In the genomic region with DNA sequence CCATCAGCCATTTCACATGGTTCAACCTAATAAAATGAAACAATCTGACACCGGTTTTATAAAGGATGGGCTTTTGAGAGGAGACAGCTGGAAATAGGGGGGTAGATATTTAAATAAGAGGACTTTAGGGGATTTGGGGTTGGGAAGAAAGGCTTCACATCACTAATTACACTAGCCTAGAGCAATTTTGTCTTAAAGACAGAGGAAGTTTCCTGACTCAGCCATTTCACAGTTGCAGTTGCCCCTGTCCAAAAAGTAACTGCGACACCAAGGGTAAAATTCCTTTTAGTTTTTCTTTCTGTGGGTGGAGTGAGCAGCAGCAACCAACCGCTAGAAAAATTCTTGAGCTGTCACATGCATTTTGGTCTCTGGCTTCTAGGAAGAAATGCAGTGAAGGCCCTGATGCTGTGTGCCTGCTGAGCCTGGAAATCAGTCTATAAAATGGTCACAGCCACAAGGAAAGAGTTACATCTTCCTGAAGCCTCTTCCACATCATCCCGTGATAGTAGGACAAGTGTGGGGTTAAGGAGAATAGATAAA, we compare ENCODE assay signal across 22 cellular contexts.
DNase-seq lines count a peak whose midpoint lies in the region; ATAC-seq and TF ChIP-seq lines count a peak whose summit lies in the region.
"Had no signal": no experiment of that assay in that cellular context is flagged by ENCODE, and none has a peak within 500 bp of the region (broad histone marks: within the 10 kb centered on the region; RNA-seq: fewer than 3 reads in every experiment).

No MANE protein-coding gene starts in this region.

- H3K36me3 ChIP-seq in esophagus squamous epithelium (no peaks in the 10 kb centered on the region), skeletal muscle satellite cell (ENCODE audit: insufficient read depth, low read length) (no peaks in the 10 kb centered on the region), vagina (no peaks in the 10 kb centered on the region)
- H3K36me3 ChIP-seq: adrenal gland, BE2C, breast epithelium, heart left ventricle, sigmoid colon, SJCRH30 had no signal

- TF ChIP-seq CTCF in esophagus squamous epithelium (IDR thresholded peaks at IDR 0.05): no peak
- no peak for TF ChIP-seq CTCF in vagina (IDR thresholded peaks at IDR 0.05)

- no peaks in the 10 kb centered on the region for H3K27me3 ChIP-seq in esophagus squamous epithelium
- H3K27me3 ChIP-seq in skeletal muscle satellite cell (ENCODE audit: control insufficient read depth, insufficient read depth, low read length): peaks cover 7% of the 10 kb centered on the region
- H3K27me3 ChIP-seq in vagina: no peaks in the 10 kb centered on the region
- H3K27me3 ChIP-seq: BE2C, sigmoid colon, SJCRH30 had no signal

- H3K4me1 ChIP-seq in esophagus squamous epithelium (peaks cover 0 to 25% (median 0%) of the 10 kb centered on the region in 3 donors), skeletal muscle satellite cell (ENCODE audit: control insufficient read depth, insufficient read depth, low read length) (peaks cover 15% of the 10 kb centered on the region), vagina (no peaks in the 10 kb centered on the region)
- H3K4me1 ChIP-seq: adrenal gland, BE2C, breast epithelium, heart left ventricle, parathyroid adenoma, sigmoid colon, SJCRH30 had no signal

- 27 to 54% methylated on average over 3 to 4 of the region's 4 CpGs for WGBS in esophagus squamous epithelium, 2 donors

- DNase-seq in RPMI7951 (ENCODE audit: low read depth): peak; percentile 32
- DNase-seq in esophagus squamous epithelium (lab: John Stamatoyannopoulos, UW): no peak
- DNase-seq in vagina (ENCODE audit: extremely low spot score in 2 of 2): no peak
- DNase-seq: activated CD4-positive, alpha-beta T cell treated with anti-CD3 and anti-CD28 coated beads, Interleukin-2, amount 50 U/mL, for 1 hour; activated gamma-delta T cell; adrenal gland; BE2C; dermis blood vessel endothelial cell; DMS79 treated with DMSO at 0.1 percent for 48 hours; heart left ventricle; left colon; naive thymus-derived CD8-positive, alpha-beta T cell; NCI-H1436; NCI-H2107; sigmoid colon had no signal

- ATAC-seq in GM19395 (IDR thresholded peaks at IDR 0.05; ENCODE audit: unreplicated experiment) (peak; percentile 14), HG02798 (IDR thresholded peaks at IDR 0.05; ENCODE audit: poor library complexity, unreplicated experiment) (no peak), HG02678 (IDR thresholded peaks at IDR 0.05; ENCODE audit: unreplicated experiment) (no peak)
- ATAC-seq: heart left ventricle; left colon; naive thymus-derived CD8-positive, alpha-beta T cell had no signal

- H3K4me3 ChIP-seq in esophagus squamous epithelium (no peak overlapping the region), skeletal muscle satellite cell (ENCODE audit: low read length) (no peak overlapping the region), vagina (no peak overlapping the region)
- H3K4me3 ChIP-seq: adrenal gland, breast epithelium, heart left ventricle, sigmoid colon, SJCRH30 had no signal

- no peak for TF ChIP-seq POLR2A in esophagus squamous epithelium (IDR thresholded peaks at IDR 0.05)
- no peak for TF ChIP-seq POLR2A in vagina (IDR thresholded peaks at IDR 0.05)

- H3K9ac ChIP-seq in skeletal muscle satellite cell (ENCODE audit: low read depth, low read length): peak overlapping the region; percentile 34
- H3K9ac ChIP-seq: parathyroid adenoma had no signal

- H3K4me2 ChIP-seq in skeletal muscle satellite cell (ENCODE audit: low read length): no peak overlapping the region

- intact Hi-C loops in esophagus squamous epithelium (cut with DNase I): no loop called here
- intact Hi-C loops in vagina (cut with DNase I): no loop called here

- H3K27ac ChIP-seq in esophagus squamous epithelium (peak overlapping the region; percentile 73 to 79 (median 74)), vagina (no peak overlapping the region)
- H3K27ac ChIP-seq: adrenal gland, breast epithelium, heart left ventricle, parathyroid adenoma, sigmoid colon, SJCRH30 had no signal

- H3K9me3 ChIP-seq in esophagus squamous epithelium: no peaks in the 10 kb centered on the region
- no peaks in the 10 kb centered on the region for H3K9me3 ChIP-seq in skeletal muscle satellite cell (replicated peaks; ENCODE audit: low read length)
- no peaks in the 10 kb centered on the region for H3K9me3 ChIP-seq in vagina
- H3K9me3 ChIP-seq: adrenal gland, BE2C, heart left ventricle, sigmoid colon, SJCRH30 had no signal
